In genomic region chr10:97880109-97880508, GRCh38 we compare ENCODE assay signal across 21 cellular contexts. TPM values are rescaled to one million over a fixed set of nuclear protein-coding genes. Genes with fewer than 3 reads are reported as not detected.
A peak's percentile ranks its signal among the peaks of the same experiment; 100 is the strongest.
DNase-seq lines count a peak whose midpoint lies in the region; TF ChIP-seq lines count a peak whose summit lies in the region.
"Had no signal": no experiment of that assay in that cellular context is flagged by ENCODE, and none has a peak within 500 bp of the region (broad histone marks: within the 10 kb centered on the region; RNA-seq: fewer than 3 reads in every experiment).

No MANE protein-coding gene starts in this region.

- TF ChIP-seq POLR2A in sigmoid colon (IDR thresholded peaks at IDR 0.05) = no peak

- no peak overlapping the region for H3K4me3 ChIP-seq in HEK293 (ENCODE audit: low read depth, low read length)
- no peak overlapping the region for H3K4me3 ChIP-seq in sigmoid colon
- no peak overlapping the region for H3K4me3 ChIP-seq in OCI-LY7 (ENCODE audit: low read depth, low read length, poor library complexity, severe bottlenecking)
- H3K4me3 ChIP-seq: BLaER1 treated with 17β-estradiol and CSF1 and Interleukin-3, amounts not matched to agents 10 nM and 100 nM had no signal

- no peak overlapping the region for H2AFZ ChIP-seq in OCI-LY7 (ENCODE audit: low read length)

- no peaks in the 10 kb centered on the region for H4K20me1 ChIP-seq in OCI-LY7 (ENCODE audit: insufficient read depth, low read length)
- H4K20me1 ChIP-seq: BLaER1 treated with 17β-estradiol and CSF1 and Interleukin-3, amounts not matched to agents 10 nM and 100 nM had no signal

- peaks cover 0 to 9% (median 0%) of the 10 kb centered on the region in 3 donors for H3K27me3 ChIP-seq in sigmoid colon
- H3K27me3 ChIP-seq: BLaER1 treated with 17β-estradiol and CSF1 and Interleukin-3, amounts not matched to agents 10 nM and 100 nM had no signal

- 93 to 94% methylated on average over 10 of the region's 10 CpGs for WGBS in sigmoid colon, 2 donors

- H3K27ac ChIP-seq in HEK293 (ENCODE audit: extremely low read depth, low read depth, low read length) (no peak overlapping the region), sigmoid colon (no peak overlapping the region), OCI-LY7 (ENCODE audit: low read depth, low read length, poor library complexity, severe bottlenecking) (no peak overlapping the region)
- H3K27ac ChIP-seq: BLaER1 treated with 17β-estradiol and CSF1 and Interleukin-3, amounts not matched to agents 10 nM and 100 nM; C4-2B had no signal

- no peak for TF ChIP-seq CTCF in HEK293 (tag by site-specific recombination; IDR thresholded peaks at IDR 0.05)
- no peak for TF ChIP-seq CTCF in sigmoid colon (IDR thresholded peaks at IDR 0.05)
- no peak for TF ChIP-seq CTCF in OCI-LY7 (conservative IDR thresholded peaks at IDR 0.05; ENCODE audit: low read length)

- BruUV-seq in OCI-LY7 (replicated peaks; lab: Mats Ljungman, UMichigan) = no TSS peak

- TF ChIP-seq EP300 in sigmoid colon (IDR thresholded peaks at IDR 0.05) = no peak

- POLR2A ChIA-PET in HEK293 (lab: Yijun Ruan, JAX) = no interaction called here
- POLR2A ChIA-PET in OCI-LY7 (lab: Charles Lee) = no interaction called here

- H3K9me3 ChIP-seq in HEK293 (ENCODE audit: control insufficient read depth, insufficient read depth, low read depth, low read length) = no peaks in the 10 kb centered on the region
- H3K9me3 ChIP-seq in sigmoid colon = no peaks in the 10 kb centered on the region
- H3K9me3 ChIP-seq in OCI-LY7 (ENCODE audit: low read length) = no peaks in the 10 kb centered on the region
- H3K9me3 ChIP-seq: BLaER1 treated with 17β-estradiol and CSF1 and Interleukin-3, amounts not matched to agents 10 nM and 100 nM; Caco-2 had no signal

- H3K4me2 ChIP-seq in OCI-LY7 (ENCODE audit: low read length) = no peak overlapping the region
- H3K4me2 ChIP-seq: BLaER1 treated with 17β-estradiol and CSF1 and Interleukin-3, amounts not matched to agents 10 nM and 100 nM had no signal

- peak; percentile 69 for DNase-seq in mesenteric fat pad (ENCODE audit: low spot score)
- DNase-seq in posterior vena cava (ENCODE audit: low spot score) = peak; percentile 44
- peak; percentile 21 for DNase-seq in sigmoid colon
- no peak for DNase-seq in OCI-LY7 (ENCODE audit: low spot score)
- no peak for DNase-seq in NCI-H128 (lab: John Stamatoyannopoulos, UW; ENCODE audit: unreplicated experiment)
- no peak for DNase-seq in AG08396 (ENCODE audit: low spot score)
- no peak for DNase-seq in SIG-M5 (lab: John Stamatoyannopoulos, UW)
- DNase-seq: 8988T; ACHN; AML-193; Caco-2; Calu3; CD4-positive, alpha-beta T cell; CD8-positive, alpha-beta T cell; DMS79 treated with DMSO at 0.1 percent for 48 hours; GF-D8 had no signal

- 0 out of 2 replicates have a peak, but pooled peaks cover 2% of the 10 kb centered on the region for H3K4me1 ChIP-seq in HEK293 (ENCODE audit: control insufficient read depth, insufficient read depth, low read length)
- H3K4me1 ChIP-seq in sigmoid colon = no peaks in the 10 kb centered on the region
- H3K4me1 ChIP-seq in OCI-LY7 (ENCODE audit: insufficient read depth, low read length, poor library complexity, severe bottlenecking) = no peaks in the 10 kb centered on the region
- H3K4me1 ChIP-seq: Caco-2 had no signal

- no peaks in the 10 kb centered on the region for H3K9me2 ChIP-seq in OCI-LY7 (ENCODE audit: insufficient read depth, low read length)

- CTCF ChIA-PET in HEK293 (lab: Yijun Ruan, JAX) = interaction anchor here (0.5 to 1.5 kb wide), 3 partner anchors 11 to 1419 kb away, joined by 4 read pairs; no protein-coding TSS in a partner anchor
- CTCF ChIA-PET in OCI-LY7 (lab: Charles Lee; ENCODE audit: unreplicated experiment) = no interaction called here

- intact Hi-C loops in posterior vena cava (cut with DNase I) (no loop called here), sigmoid colon (cut with DNase I) (no loop called here), OCI-LY7 (cut with micrococcal nuclease; ENCODE audit: unreplicated experiment) (no loop called here)

- H3K79me2 ChIP-seq in OCI-LY7 (ENCODE audit: insufficient read depth, low read depth, low read length) = no peaks in the 10 kb centered on the region

- no peaks in the 10 kb centered on the region for H3K36me3 ChIP-seq in HEK293 (ENCODE audit: control insufficient read depth in 2 of 2, insufficient read depth in 1 of 2, low read length in 2 of 2)
- H3K36me3 ChIP-seq in sigmoid colon = no peaks in the 10 kb centered on the region
- no peaks in the 10 kb centered on the region for H3K36me3 ChIP-seq in OCI-LY7 (ENCODE audit: insufficient read depth, low read length)
- H3K36me3 ChIP-seq: BLaER1 treated with 17β-estradiol and CSF1 and Interleukin-3, amounts not matched to agents 10 nM and 100 nM had no signal

TF ChIP-seq in HEK293, 187 proteins besides CTCF, POLR2A, EP300 and RAD21:
- TF ChIP-seq ZNF140 (tag by site-specific recombination; IDR thresholded peaks at IDR 0.05) (no peak), ZNF350 (tag by site-specific recombination; IDR thresholded peaks at IDR 0.05) (no peak), ZNF473 (tag by site-specific recombination; IDR thresholded peaks at IDR 0.05) (no peak), SCRT1 (tag by site-specific recombination; IDR thresholded peaks at IDR 0.05; ENCODE audit: borderline replicate concordance) (no peak), SCRT2 (tag by site-specific recombination; IDR thresholded peaks at IDR 0.05) (peak; percentile 51; the same call in 1 of the 2 replicates)
- TF ChIP-seq, protein P1, sequence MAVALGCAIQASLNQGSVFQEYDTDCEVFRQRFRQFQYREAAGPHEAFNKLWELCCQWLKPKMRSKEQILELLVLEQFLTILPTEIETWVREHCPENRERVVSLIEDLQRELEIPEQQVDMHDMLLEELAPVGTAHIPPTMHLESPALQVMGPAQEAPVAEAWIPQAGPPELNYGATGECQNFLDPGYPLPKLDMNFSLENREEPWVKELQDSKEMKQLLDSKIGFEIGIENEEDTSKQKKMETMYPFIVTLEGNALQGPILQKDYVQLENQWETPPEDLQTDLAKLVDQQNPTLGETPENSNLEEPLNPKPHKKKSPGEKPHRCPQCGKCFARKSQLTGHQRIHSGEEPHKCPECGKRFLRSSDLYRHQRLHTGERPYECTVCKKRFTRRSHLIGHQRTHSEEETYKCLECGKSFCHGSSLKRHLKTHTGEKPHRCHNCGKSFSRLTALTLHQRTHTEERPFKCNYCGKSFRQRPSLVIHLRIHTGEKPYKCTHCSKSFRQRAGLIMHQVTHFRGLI (tag by site-specific recombination; IDR thresholded peaks at IDR 0.05) = no peak
TF ChIP-seq in HEK293: peak in this region for 1.

RNA-seq across cellular contexts. Expression of gene GOLGA7B, which starts 30.5 kb away (rescaled TPM):
- 0.32 TPM for total RNA-seq in mesenteric fat pad
- under 1 TPM; 0.19 TPM for total RNA-seq in posterior vena cava
- under 1 TPM; 0.16 to 0.71 (median 0.41) TPM for total RNA-seq in sigmoid colon
- polyA plus RNA-seq in sigmoid colon = 1 to 10 TPM; 1.0 to 1.4 (median 1.2) TPM
- total RNA-seq in OCI-LY7 (2014; rRNA removed; shearing (Covaris generic)) = 0.09 TPM in 1 of 2 replicates, not detected in the other
- 0.08 and 0.15 TPM in 2 replicates for total RNA-seq in OCI-LY7 (2022)
- total RNA-seq: B cell had no signal
- polyA plus RNA-seq: AG04450 had no signal

Comparison
In these comparisons a context has a peak if more than half of its experiments do, and no peak if none do; other contexts are left out.
1. DNase-seq: peak in mesenteric fat pad (single experiment), posterior vena cava (single experiment) and sigmoid colon (single experiment); none in OCI-LY7 (single experiment), NCI-H128 (single experiment), AG08396 (single experiment) and SIG-M5 (single experiment).